Comparison of ENCODE assay signal across 21 cellular contexts in the genomic region with DNA sequence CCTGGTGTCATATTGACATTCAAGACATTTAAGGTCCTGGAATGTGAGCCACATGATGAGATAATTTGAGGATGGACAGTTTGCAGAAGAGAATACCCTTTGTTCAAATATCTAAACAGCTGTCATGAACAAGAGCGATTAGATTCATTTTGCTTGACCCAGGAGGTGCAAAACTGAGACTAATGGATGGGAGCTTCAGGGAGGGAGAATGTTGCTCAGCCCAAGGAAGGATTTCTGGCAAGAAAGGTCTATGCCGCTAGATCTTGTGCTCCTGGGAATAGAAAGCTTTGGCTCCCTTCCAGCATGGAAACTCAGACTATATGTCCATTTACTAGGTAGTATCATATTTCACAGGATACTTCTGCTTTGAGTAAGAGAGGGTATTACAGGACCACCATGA. TPM values are rescaled to one million over a fixed set of nuclear protein-coding genes. Genes with fewer than 3 reads are reported as not detected.
"Had no signal": no experiment of that assay in that cellular context is flagged by ENCODE, and none has a peak within 500 bp of the region (broad histone marks: within the 10 kb centered on the region; RNA-seq: fewer than 3 reads in every experiment).

No MANE protein-coding gene starts in this region.

- DNase-seq: KBM-7; NCI-H1092; NCI-H1105 treated with DMSO at 0.1 percent for 48 hours; NCI-H1417 treated with DMSO at 0.1 percent for 48 hours; NCI-H146; NCI-H1694 treated with DMSO at 0.1 percent for 48 hours; NCI-H1930; NCI-H2081; NCI-H2107; NCI-H2171 treated with DMSO at 0.1 percent for 48 hours; NCI-H345; NCI-H446 treated with DMSO at 0.1 percent for 48 hours; NCI-H510A treated with DMSO at 0.1 percent for 48 hours; NCI-H69; NK-92 treated with Interleukin-12 subunit alpha and Interleukin-12 subunit beta, amount 100 ng/mL, for 24 hours; PC-3; SHP77; T-helper 1 cell had no signal

- H3K27ac ChIP-seq: RWPE1 had no signal

RNA-seq across cellular contexts. Expression of gene CDH11, which starts 14.8 kb away (rescaled TPM):
- total RNA-seq: HT-29, OCI-LY7 had no signal
